Comparison of ENCODE assay signal across 11 cellular contexts in the genomic region with DNA sequence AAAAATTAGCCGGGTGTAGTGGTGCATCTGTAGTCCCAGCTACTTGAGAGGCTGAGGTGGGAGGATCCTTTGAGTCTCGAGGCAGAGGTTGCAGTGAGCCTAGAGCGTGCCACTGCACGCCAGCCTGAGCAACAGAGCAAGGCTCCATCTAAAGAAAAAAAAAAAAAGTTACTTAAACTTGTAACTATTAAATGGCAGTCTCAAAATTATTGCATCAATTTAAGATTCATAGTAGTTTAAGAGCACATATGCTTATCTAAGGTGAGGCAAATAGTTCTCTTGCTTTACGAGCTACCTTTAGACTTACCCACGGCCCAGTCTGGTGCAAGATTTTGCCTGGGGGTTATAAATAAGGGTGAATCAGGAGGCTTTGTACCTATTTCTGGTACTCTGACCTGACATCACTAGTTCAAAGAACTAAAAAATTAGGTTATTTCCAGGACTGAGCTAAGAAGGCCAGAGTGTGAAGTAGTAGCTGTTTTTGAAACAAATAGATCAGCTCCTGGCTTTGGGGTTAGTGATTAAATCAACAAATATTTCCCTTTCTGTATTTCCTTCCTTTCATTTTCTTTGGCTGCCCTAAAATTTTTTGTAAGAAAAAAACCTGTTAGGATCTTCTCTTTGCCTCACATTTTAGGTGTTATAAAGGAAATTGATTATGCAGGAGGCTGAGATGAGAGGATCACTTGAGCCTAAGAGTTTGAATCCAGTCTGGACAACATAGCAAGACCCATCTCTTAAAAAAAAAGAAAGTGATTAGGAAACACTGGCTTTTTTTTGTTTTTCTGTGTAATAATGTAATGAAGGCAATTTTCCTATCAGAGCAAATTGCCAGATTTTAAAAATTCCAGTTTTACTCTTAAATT. TPM values are rescaled to one million over a fixed set of nuclear protein-coding genes. Genes with fewer than 3 reads are reported as not detected.
DNase-seq lines count a peak whose midpoint lies in the region; ATAC-seq and TF ChIP-seq lines count a peak whose summit lies in the region.
"Had no signal": no experiment of that assay in that cellular context is flagged by ENCODE, and none has a peak within 500 bp of the region (broad histone marks: within the 10 kb centered on the region; RNA-seq: fewer than 3 reads in every experiment).

No MANE protein-coding gene starts in this region.

- H3K27me3 Mint-ChIP-seq in natural killer cell treated with Interleukin-12 subunit alpha and Interleukin-12 subunit beta and Interleukin-15 and Interleukin-18, amount 100 ng/mL, for 72 hours = no peaks in the 10 kb centered on the region
- no peaks in the 10 kb centered on the region for H3K27me3 Mint-ChIP-seq in nephron progenitor cell (ENCODE audit: low read depth, poor library complexity)

- TF ChIP-seq CTCF in GM10266 (IDR thresholded peaks at IDR 0.05; ENCODE audit: control insufficient read depth, insufficient read depth, low read depth, missing control alignments) (no peak), Loucy (conservative IDR thresholded peaks at IDR 0.05; ENCODE audit: low read length) (no peak), ascending aorta (IDR thresholded peaks at IDR 0.05) (no peak), nephron progenitor cell (IDR thresholded peaks at IDR 0.05) (no peak)

- H3K4me1 Mint-ChIP-seq in natural killer cell treated with Interleukin-12 subunit alpha and Interleukin-12 subunit beta and Interleukin-15 and Interleukin-18, amount 100 ng/mL, for 72 hours (ENCODE audit: low read depth in 2 of 2) = peaks cover 22 to 32% of the 10 kb centered on the region in 2 donors
- peaks cover 20% of the 10 kb centered on the region for H3K4me1 Mint-ChIP-seq in nephron progenitor cell

- H3K9me3 ChIP-seq in Loucy (ENCODE audit: insufficient read depth, low read depth, low read length) = no peaks in the 10 kb centered on the region
- H3K9me3 ChIP-seq in ascending aorta = no peaks in the 10 kb centered on the region

- H3K27me3 ChIP-seq in Loucy (ENCODE audit: insufficient read depth, low read length, poor library complexity, severe bottlenecking) (no peaks in the 10 kb centered on the region), ascending aorta (no peaks in the 10 kb centered on the region)
- H3K27me3 ChIP-seq: brain microvascular endothelial cell had no signal

- H4K20me1 ChIP-seq in Loucy (ENCODE audit: insufficient read depth, low read length, poor library complexity, severe bottlenecking) = peaks cover 61% of the 10 kb centered on the region

- peak overlapping the region; percentile 68 to 100 for H3K27ac Mint-ChIP-seq in natural killer cell treated with Interleukin-12 subunit alpha and Interleukin-12 subunit beta and Interleukin-15 and Interleukin-18, amount 100 ng/mL, for 72 hours
- H3K27ac Mint-ChIP-seq in nephron progenitor cell = no peak overlapping the region

- H3K27ac ChIP-seq in ascending aorta = peak overlapping the region; percentile 14 to 26
- H3K27ac ChIP-seq: brain microvascular endothelial cell had no signal

- H3K4me2 ChIP-seq in Loucy (ENCODE audit: low read depth, low read length, poor library complexity, severe bottlenecking) = peak overlapping the region; percentile 98

- H3K4me3 Mint-ChIP-seq in natural killer cell treated with Interleukin-12 subunit alpha and Interleukin-12 subunit beta and Interleukin-15 and Interleukin-18, amount 100 ng/mL, for 72 hours = peak overlapping the region; percentile 91
- H3K4me3 Mint-ChIP-seq in nephron progenitor cell = no peak overlapping the region

- H3K36me3 ChIP-seq in Loucy (ENCODE audit: insufficient read depth, low read length) (no peaks in the 10 kb centered on the region), ascending aorta (peaks cover 3 to 5% of the 10 kb centered on the region in 2 donors)

- peaks cover 80% of the 10 kb centered on the region for H3K79me2 ChIP-seq in Loucy (ENCODE audit: insufficient read depth, low read length)

- H3K4me1 ChIP-seq in Loucy (ENCODE audit: insufficient read depth, low read length, poor library complexity, severe bottlenecking) (peaks cover 35% of the 10 kb centered on the region), ascending aorta (peaks cover 6 to 23% of the 10 kb centered on the region in 2 donors)

- peaks cover 13% of the 10 kb centered on the region; the same call in 1 of the 2 replicates for H3F3A ChIP-seq in Loucy (ENCODE audit: low read depth)

- H2AFZ ChIP-seq in Loucy (ENCODE audit: low read length) = no peak overlapping the region

- peak; percentile 47 for DNase-seq in GM10266 (ENCODE audit: extremely low spot score)
- no peak for DNase-seq in ascending aorta (ENCODE audit: low spot score in 2 of 2)
- DNase-seq in natural killer cell treated with Interleukin-12 subunit alpha and Interleukin-12 subunit beta and Interleukin-15 and Interleukin-18, amount 100 ng/mL, for 72 hours (ENCODE audit: low spot score) = no peak
- DNase-seq in nephron progenitor cell = no peak
- DNase-seq in NCI-H526 treated with DMSO at 0.1 percent for 48 hours (lab: John Stamatoyannopoulos, UW) = no peak
- no peak for DNase-seq in epidermal melanocyte (ENCODE audit: insufficient read length, low spot score)
- DNase-seq: brain microvascular endothelial cell; NCI-H1436 treated with DMSO at 0.1 percent for 48 hours; stimulated activated CD4-positive, alpha-beta T cell treated with anti-CD3 and anti-CD28 coated beads, Interleukin-15, amount 100 ng/mL, for 24 hours had no signal

- intact Hi-C loops in ascending aorta (cut with DNase I) = loop anchor here (5.0 kb wide), 2 partner anchors 238 to 493 kb away; a partner anchor contains a TSS

- H3K9me3 Mint-ChIP-seq in natural killer cell treated with Interleukin-12 subunit alpha and Interleukin-12 subunit beta and Interleukin-15 and Interleukin-18, amount 100 ng/mL, for 72 hours = no peaks in the 10 kb centered on the region
- H3K9me3 Mint-ChIP-seq in nephron progenitor cell = no peaks in the 10 kb centered on the region

- no peaks in the 10 kb centered on the region for H3K9me2 ChIP-seq in Loucy (replicated peaks; ENCODE audit: low read depth, low read length)

- H3K4me3 ChIP-seq in Loucy (ENCODE audit: low read length, poor library complexity, severe bottlenecking) (peak overlapping the region; percentile 91), ascending aorta (no peak overlapping the region)

- peaks cover 15% of the 10 kb centered on the region for H3K36me3 Mint-ChIP-seq in natural killer cell treated with Interleukin-12 subunit alpha and Interleukin-12 subunit beta and Interleukin-15 and Interleukin-18, amount 100 ng/mL, for 72 hours
- peaks cover 46% of the 10 kb centered on the region for H3K36me3 Mint-ChIP-seq in nephron progenitor cell (ENCODE audit: low read depth)

- peak overlapping the region; percentile 96 for H3K9ac ChIP-seq in Loucy (ENCODE audit: low read depth, low read length, poor library complexity, severe bottlenecking)

- no peak for ATAC-seq in natural killer cell treated with Interleukin-12 subunit alpha and Interleukin-12 subunit beta and Interleukin-15 and Interleukin-18, amount 100 ng/mL, for 72 hours
- ATAC-seq in HG03097 (IDR thresholded peaks at IDR 0.05; ENCODE audit: low FRiP score, unreplicated experiment) = no peak

RNA-seq across cellular contexts. Expression of a gene that starts 3.6 kb away (rescaled TPM):
- 37.4 TPM for total RNA-seq in ascending aorta
- total RNA-seq in natural killer cell treated with Interleukin-12 subunit alpha and Interleukin-12 subunit beta and Interleukin-15 and Interleukin-18, amount 100 ng/mL, for 72 hours = 10 to 100 TPM; 76.3 to 93.6 TPM

RNA-seq across cellular contexts. Expression of a gene that starts 3.7 kb away (rescaled TPM):
- total RNA-seq in ascending aorta = 21.3 TPM
- total RNA-seq in natural killer cell treated with Interleukin-12 subunit alpha and Interleukin-12 subunit beta and Interleukin-15 and Interleukin-18, amount 100 ng/mL, for 72 hours = 100 to 1,000 TPM; 186 to 188 TPM

RNA-seq across cellular contexts. Expression of a gene that starts 10.9 kb away (rescaled TPM):
- total RNA-seq in ascending aorta = 14.0 TPM
- 10 to 100 TPM in 1 of 2 donors, 1 to 10 TPM in 1; 6.2 to 11.9 TPM for total RNA-seq in natural killer cell treated with Interleukin-12 subunit alpha and Interleukin-12 subunit beta and Interleukin-15 and Interleukin-18, amount 100 ng/mL, for 72 hours

RNA-seq across cellular contexts. Expression of a gene that starts 25.4 kb away (rescaled TPM):
- not detected for total RNA-seq in ascending aorta
- total RNA-seq in natural killer cell treated with Interleukin-12 subunit alpha and Interleukin-12 subunit beta and Interleukin-15 and Interleukin-18, amount 100 ng/mL, for 72 hours = 10 to 100 TPM; 28.7 to 48.4 TPM

RNA-seq across cellular contexts. Expression of a gene that starts 38.0 kb away (rescaled TPM):
- total RNA-seq in ascending aorta = 2,262 TPM
- 1,000 to 10,000 TPM in 1 of 2 donors, 100 to 1,000 TPM in 1; 518 to 1,286 TPM for total RNA-seq in natural killer cell treated with Interleukin-12 subunit alpha and Interleukin-12 subunit beta and Interleukin-15 and Interleukin-18, amount 100 ng/mL, for 72 hours
